In genomic region chr11:111452817-111453607, GRCh38 we compare ENCODE assay signal across 24 cellular contexts. TPM values are rescaled to one million over a fixed set of nuclear protein-coding genes. Genes with fewer than 3 reads are reported as not detected.
"Had no signal": no experiment of that assay in that cellular context is flagged by ENCODE, and none has a peak within 500 bp of the region (broad histone marks: within the 10 kb centered on the region; RNA-seq: fewer than 3 reads in every experiment).

No MANE protein-coding gene starts in this region.

- H3K4me3 Mint-ChIP-seq: nephron progenitor cell; stimulated activated naive B cell treated with anti-CD40 and anti-IgM and Interleukin-4, amounts not matched to agents 10 μg/mL and 1 μg/mL and 100 μg/mL, for 72 hours; stimulated activated naive CD8-positive, alpha-beta T cell treated with anti-CD3 and anti-CD28 coated beads, Interleukin-15, amount 100 ng/mL, for 72 hours had no signal

- H3K36me3 Mint-ChIP-seq: naive B cell; stimulated activated naive B cell treated with anti-CD40 and anti-IgM and Interleukin-4, amounts not matched to agents 10 μg/mL and 1 μg/mL and 100 μg/mL, for 72 hours had no signal

- H3K9me3 ChIP-seq: neutrophil, ovary, right atrium auricular region, sigmoid colon, thoracic aorta, transverse colon had no signal

- H3K9me3 Mint-ChIP-seq: naive B cell; nephron progenitor cell; stimulated activated naive B cell treated with anti-CD40 and anti-IgM and Interleukin-4, amounts not matched to agents 10 μg/mL and 1 μg/mL and 100 μg/mL, for 72 hours; stimulated activated naive CD8-positive, alpha-beta T cell treated with anti-CD3 and anti-CD28 coated beads, Interleukin-15, amount 100 ng/mL, for 72 hours had no signal

- ATAC-seq: left cardiac atrium; stimulated activated naive B cell treated with anti-CD40 and anti-IgM and Interleukin-4, amounts not matched to agents 10 μg/mL and 1 μg/mL and 100 μg/mL, for 72 hours; stimulated activated naive CD8-positive, alpha-beta T cell treated with anti-CD3 and anti-CD28 coated beads, Interleukin-15, amount 100 ng/mL, for 72 hours had no signal

- DNase-seq: erythroblast; foreskin melanocyte; kidney; left cardiac atrium; mesendoderm; naive B cell; nephron progenitor cell; ovary; sigmoid colon; stimulated activated CD4-positive, alpha-beta T cell treated with anti-CD3 and anti-CD28 coated beads, Interleukin-2, amount 100 ng/mL, for 24 hours; stimulated activated CD4-positive, alpha-beta T cell treated with anti-CD3 and anti-CD28 coated beads, Interleukin-4, amount 100 ng/mL, for 4 hours; stimulated activated naive B cell treated with anti-CD40 and anti-IgM and Interleukin-4, amounts not matched to agents 10 μg/mL and 1 μg/mL and 100 μg/mL, for 72 hours; stimulated activated naive CD8-positive, alpha-beta T cell treated with anti-CD3 and anti-CD28 coated beads, Interleukin-15, amount 100 ng/mL, for 72 hours; transverse colon had no signal

- H3K27ac Mint-ChIP-seq: nephron progenitor cell; stimulated activated naive B cell treated with anti-CD40 and anti-IgM and Interleukin-4, amounts not matched to agents 10 μg/mL and 1 μg/mL and 100 μg/mL, for 72 hours; stimulated activated naive CD8-positive, alpha-beta T cell treated with anti-CD3 and anti-CD28 coated beads, Interleukin-15, amount 100 ng/mL, for 72 hours had no signal

RNA-seq across cellular contexts. Expression of gene BTG4, which starts 59.2 kb away (rescaled TPM):
- total RNA-seq: endothelial cell of umbilical vein, hepatocyte, kidney, left cardiac atrium, liver, lung microvascular endothelial cell, posterior vena cava, right atrium auricular region, sigmoid colon, subcutaneous adipose tissue, thoracic aorta, transverse colon, ureter had no signal
